ENCODE assay signal across 37 cellular contexts in the genomic region with DNA sequence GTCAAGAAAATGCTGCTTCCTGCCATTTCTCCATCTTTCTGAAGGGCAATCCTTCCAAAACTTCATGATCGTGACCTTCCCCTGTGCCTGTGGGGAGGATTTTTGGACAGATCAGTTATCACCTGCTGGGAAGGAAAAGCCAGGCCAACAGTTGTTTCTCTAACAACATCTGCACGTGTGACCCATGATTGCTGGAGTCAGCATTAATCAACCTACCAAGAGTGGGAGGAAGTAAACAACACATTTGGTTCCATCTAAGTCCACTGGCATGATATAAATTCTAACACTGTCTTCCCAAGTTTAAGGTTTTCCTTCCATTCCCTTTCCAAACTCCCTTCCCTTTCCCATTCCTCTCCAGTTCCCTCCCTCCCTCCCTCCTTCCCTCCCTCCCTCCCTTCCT.
"Had no signal": no experiment of that assay in that cellular context is flagged by ENCODE, and none has a peak within 500 bp of the region (broad histone marks: within the 10 kb centered on the region; RNA-seq: fewer than 3 reads in every experiment).

No MANE protein-coding gene starts in this region.

- H3K4me3 ChIP-seq: Peyer's patch, SK-N-MC had no signal

- H3K4me1 Mint-ChIP-seq: activated CD4-positive, alpha-beta T cell treated with anti-CD3 and anti-CD28 coated beads, Interleukin-2, amount 10 ng/mL, durations not matched to agents 24 days and 14 days; activated naive CD8-positive, alpha-beta T cell treated with anti-CD3 and anti-CD28 coated beads for 36 hours; activated T-helper 17 cell treated with anti-CD3 and anti-CD28 coated beads, Interleukin-2, amount 50 U/mL, for 72 hours had no signal

- H3K27me3 ChIP-seq: brain microvascular endothelial cell, Peyer's patch had no signal

- ATAC-seq: activated CD8-positive, alpha-beta T cell treated with anti-CD3 and anti-CD28 coated beads for 36 hours; activated T-cell treated with anti-CD3 and anti-CD28 coated beads, Interleukin-2, amount 50 U/mL, for 72 hours; activated T-helper 17 cell treated with anti-CD3 and anti-CD28 coated beads, Interleukin-2, amount 50 U/mL, for 72 hours; PC-3; Right ventricle myocardium inferior had no signal

- DNase-seq: activated CD4-positive, alpha-beta T cell treated with anti-CD3 and anti-CD28 coated beads, Interleukin-2, amount 10 ng/mL, durations not matched to agents 24 days and 14 days; activated CD4-positive, alpha-beta T cell treated with anti-CD3 and anti-CD28 coated beads, Interleukin-2, amount 50 U/mL, for 4 hours; activated CD8-positive, alpha-beta T cell treated with anti-CD3 and anti-CD28 coated beads for 36 hours; activated effector memory CD4-positive, alpha-beta T cell treated with anti-CD3 and anti-CD28 coated beads, Interleukin-2, amount 50 U/mL, for 16 hours; activated naive CD4-positive, alpha-beta T cell; activated naive CD4-positive, alpha-beta T cell treated with anti-CD3 and anti-CD28 coated beads, Interleukin-2, amount 50 U/mL, for 16 hours; activated naive CD8-positive, alpha-beta T cell treated with anti-CD3 and anti-CD28 coated beads for 36 hours; activated T-cell treated with anti-CD3 and anti-CD28 coated beads, Interleukin-2, amount 50 U/mL, for 1 hour; activated T-cell treated with anti-CD3 and anti-CD28 coated beads, Interleukin-2, amount 50 U/mL, for 72 hours; amniotic stem cell; aorta; brain microvascular endothelial cell; central memory CD4-positive, alpha-beta T cell; NCI-H1092 treated with DMSO at 0.1 percent for 48 hours; NCI-H1417; NCI-H146; NCI-H187; NCI-H2029 treated with DMSO at 0.1 percent for 48 hours; NCI-H2107; NCI-H2171; NCI-H226; NCI-H446 treated with DMSO at 0.1 percent for 48 hours; NCI-H524; NCI-H69; NCI-H82; NK-92 treated with Interleukin-12 subunit alpha and Interleukin-12 subunit beta, amount 100 ng/mL, for 24 hours; PC-3; Peyer's patch; SIG-M5 had no signal

- H3K9ac ChIP-seq: KMS-11 had no signal

- H3K36me3 ChIP-seq: brain microvascular endothelial cell, Peyer's patch had no signal

- FAIRE-seq: TTC549 had no signal

- H3K4me1 ChIP-seq: Peyer's patch had no signal

- H3K4me3 Mint-ChIP-seq: activated CD4-positive, alpha-beta T cell treated with anti-CD3 and anti-CD28 coated beads, Interleukin-2, amount 10 ng/mL, durations not matched to agents 24 days and 14 days; activated CD8-positive, alpha-beta T cell treated with anti-CD3 and anti-CD28 coated beads for 36 hours; activated naive CD8-positive, alpha-beta T cell treated with anti-CD3 and anti-CD28 coated beads for 36 hours; activated T-cell treated with anti-CD3 and anti-CD28 coated beads, Interleukin-2, amount 50 U/mL, for 72 hours; activated T-helper 17 cell treated with anti-CD3 and anti-CD28 coated beads, Interleukin-2, amount 50 U/mL, for 72 hours; T-helper 1 cell treated with Interleukin-12 subunit alpha and Interleukin-12 subunit beta and Interleukin-4 antibody, amounts not matched to agents 30 μg/mL and 1 μg/mL, for 36 hours; T-helper 2 cell treated with Interferon-gamma antibody and Interleukin-4, amounts not matched to agents 5 μg/mL and 100 μg/mL, for 36 hours had no signal

- H3K9me3 ChIP-seq: Peyer's patch had no signal

- H3K27ac Mint-ChIP-seq: activated CD4-positive, alpha-beta T cell treated with anti-CD3 and anti-CD28 coated beads, Interleukin-2, amount 10 ng/mL, durations not matched to agents 24 days and 14 days; activated CD8-positive, alpha-beta T cell treated with anti-CD3 and anti-CD28 coated beads for 36 hours; activated naive CD8-positive, alpha-beta T cell treated with anti-CD3 and anti-CD28 coated beads for 36 hours; activated T-cell treated with anti-CD3 and anti-CD28 coated beads, Interleukin-2, amount 50 U/mL, for 72 hours; activated T-helper 17 cell treated with anti-CD3 and anti-CD28 coated beads, Interleukin-2, amount 50 U/mL, for 72 hours; T-helper 1 cell treated with Interleukin-12 subunit alpha and Interleukin-12 subunit beta and Interleukin-4 antibody, amounts not matched to agents 30 μg/mL and 1 μg/mL, for 36 hours; T-helper 2 cell treated with Interferon-gamma antibody and Interleukin-4, amounts not matched to agents 5 μg/mL and 100 μg/mL, for 36 hours had no signal

- H3K36me3 Mint-ChIP-seq: activated naive CD8-positive, alpha-beta T cell treated with anti-CD3 and anti-CD28 coated beads for 36 hours had no signal

- H3K27ac ChIP-seq: brain microvascular endothelial cell, KMS-11, Peyer's patch, RWPE1, SK-N-MC had no signal

- H3K4me2 ChIP-seq: KMS-11 had no signal

- H3K9me3 Mint-ChIP-seq: activated CD4-positive, alpha-beta T cell treated with anti-CD3 and anti-CD28 coated beads, Interleukin-2, amount 10 ng/mL, durations not matched to agents 24 days and 14 days; activated CD8-positive, alpha-beta T cell treated with anti-CD3 and anti-CD28 coated beads for 36 hours; activated naive CD8-positive, alpha-beta T cell treated with anti-CD3 and anti-CD28 coated beads for 36 hours; activated T-cell treated with anti-CD3 and anti-CD28 coated beads, Interleukin-2, amount 50 U/mL, for 72 hours; activated T-helper 17 cell treated with anti-CD3 and anti-CD28 coated beads, Interleukin-2, amount 50 U/mL, for 72 hours; T-helper 1 cell treated with Interleukin-12 subunit alpha and Interleukin-12 subunit beta and Interleukin-4 antibody, amounts not matched to agents 30 μg/mL and 1 μg/mL, for 36 hours; T-helper 2 cell treated with Interferon-gamma antibody and Interleukin-4, amounts not matched to agents 5 μg/mL and 100 μg/mL, for 36 hours had no signal
